Comparison of ENCODE assay signal across 1 cellular context in the genomic region with DNA sequence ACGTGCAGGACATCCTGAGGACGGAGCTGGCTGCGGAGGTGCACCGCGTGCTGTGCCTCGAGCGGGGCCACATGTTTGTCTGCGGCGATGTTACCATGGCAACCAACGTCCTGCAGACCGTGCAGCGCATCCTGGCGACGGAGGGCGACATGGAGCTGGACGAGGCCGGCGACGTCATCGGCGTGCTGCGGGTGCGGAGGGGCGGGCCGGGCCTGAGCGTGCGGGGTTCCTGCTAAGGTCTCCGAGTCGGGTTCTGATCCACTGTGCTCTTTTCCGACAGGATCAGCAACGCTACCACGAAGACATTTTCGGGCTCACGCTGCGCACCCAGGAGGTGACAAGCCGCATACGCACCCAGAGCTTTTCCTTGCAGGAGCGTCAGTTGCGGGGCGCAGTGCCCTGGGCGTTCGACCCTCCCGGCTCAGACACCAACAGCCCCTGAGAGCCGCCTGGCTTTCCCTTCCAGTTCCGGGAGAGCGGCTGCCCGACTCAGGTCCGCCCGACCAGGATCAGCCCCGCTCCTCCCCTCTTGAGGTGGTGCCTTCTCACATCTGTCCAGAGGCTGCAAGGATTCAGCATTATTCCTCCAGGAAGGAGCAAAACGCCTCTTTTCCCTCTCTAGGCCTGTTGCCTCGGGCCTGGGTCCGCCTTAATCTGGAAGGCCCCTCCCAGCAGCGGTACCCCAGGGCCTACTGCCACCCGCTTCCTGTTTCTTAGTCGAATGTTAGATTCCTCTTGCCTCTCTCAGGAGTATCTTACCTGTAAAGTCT.
TF ChIP-seq lines count a peak whose summit lies in the region.

No MANE protein-coding gene starts in this region.

TF ChIP-seq in endothelial cell of umbilical vein, 7 proteins besides CTCF, POLR2A, EP300 and RAD21:
- no peak for TF ChIP-seq POLR2AphosphoS5 (IDR thresholded peaks at IDR 0.05; ENCODE audit: insufficient read depth, low read depth, low read length)
- no peak for TF ChIP-seq GATA2 (IDR thresholded peaks at IDR 0.05; ENCODE audit: insufficient read depth, insufficient read length, low read depth, low read length)
- TF ChIP-seq MYC (IDR thresholded peaks at IDR 0.05; ENCODE audit: low read depth, low read length): no peak
- TF ChIP-seq, protein P1, sequence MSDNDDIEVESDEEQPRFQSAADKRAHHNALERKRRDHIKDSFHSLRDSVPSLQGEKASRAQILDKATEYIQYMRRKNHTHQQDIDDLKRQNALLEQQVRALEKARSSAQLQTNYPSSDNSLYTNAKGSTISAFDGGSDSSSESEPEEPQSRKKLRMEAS (IDR thresholded peaks at IDR 0.05; ENCODE audit: insufficient read depth, insufficient read length): no peak
- TF ChIP-seq EZH2 (IDR thresholded peaks at IDR 0.05; ENCODE audit: borderline replicate concordance, low read depth, low read length, severe bottlenecking): no peak
- TF ChIP-seq FOS (IDR thresholded peaks at IDR 0.05; ENCODE audit: borderline replicate concordance, insufficient read depth, low read length): no peak
- no peak for TF ChIP-seq JUN (IDR thresholded peaks at IDR 0.05; ENCODE audit: borderline replicate concordance, insufficient read depth, insufficient read length, low read depth)
